8 cellular contexts compared by ENCODE assay signal in the genomic region with DNA sequence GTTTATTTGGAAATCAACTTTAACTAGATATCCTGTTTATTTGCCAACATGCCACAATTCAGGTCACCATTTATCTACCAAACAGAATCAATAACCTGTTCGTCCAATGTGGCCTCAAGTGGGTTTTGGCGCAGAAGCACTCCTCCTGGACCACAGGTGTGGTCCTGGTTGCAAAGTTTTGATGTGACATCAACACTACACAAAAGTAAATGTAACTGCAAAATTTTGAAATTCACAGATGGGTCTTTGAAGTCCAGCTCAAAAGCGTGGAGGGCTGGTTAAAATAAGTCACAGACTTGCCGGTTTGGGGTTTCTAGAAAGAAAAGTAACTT. TPM values are rescaled to one million over a fixed set of nuclear protein-coding genes. Genes with fewer than 3 reads are reported as not detected.
A peak's percentile ranks its signal among the peaks of the same experiment; 100 is the strongest.
DNase-seq lines count a peak whose midpoint lies in the region; ATAC-seq and TF ChIP-seq lines count a peak whose summit lies in the region.

No MANE protein-coding gene starts in this region.

- peak overlapping the region; percentile 84 to 97 (median 88) for H3K4me3 Mint-ChIP-seq in CD8-positive, alpha-beta memory T cell

- ATAC-seq in GM21576 (IDR thresholded peaks at IDR 0.05; ENCODE audit: unreplicated experiment) (no peak), HG03432 (IDR thresholded peaks at IDR 0.05; ENCODE audit: unreplicated experiment) (no peak), GM21381 (IDR thresholded peaks at IDR 0.05; ENCODE audit: unreplicated experiment) (no peak)

- peak overlapping the region; percentile 2 for H2AFZ ChIP-seq in neural cell (ENCODE audit: low read depth, low read length)

- H3K27ac Mint-ChIP-seq in CD8-positive, alpha-beta memory T cell, result peak overlapping the region in 5 of 8 donors; percentile 45 to 76 (median 68)

- H3K79me2 ChIP-seq in neural cell (replicated peaks; ENCODE audit: insufficient read depth, low read length), result no peaks in the 10 kb centered on the region

- H3F3A ChIP-seq in neural cell (ENCODE audit: insufficient read depth, low read length, poor library complexity, severe bottlenecking), result no peaks in the 10 kb centered on the region

- peak overlapping the region; percentile 67 for H3K4me2 ChIP-seq in neural cell (ENCODE audit: low read length)

- H3K36me3 ChIP-seq in CD8-positive, alpha-beta memory T cell (ENCODE audit: insufficient read depth, low read length), result no peaks in the 10 kb centered on the region
- no peaks in the 10 kb centered on the region for H3K36me3 ChIP-seq in neural cell (ENCODE audit: insufficient read depth, low read length)

- H3K9me2 ChIP-seq in neural cell (ENCODE audit: insufficient read depth, low read length), result no peaks in the 10 kb centered on the region

- H3K4me1 ChIP-seq in CD8-positive, alpha-beta memory T cell (ENCODE audit: insufficient read depth, low read length), result peaks cover 11% of the 10 kb centered on the region

- no peaks in the 10 kb centered on the region for H4K20me1 ChIP-seq in neural cell (ENCODE audit: insufficient read depth)

- no peak overlapping the region for H3K27ac ChIP-seq in CD8-positive, alpha-beta memory T cell (ENCODE audit: low read depth, low read length)
- H3K27ac ChIP-seq in HL-60 (replicated peaks) (peak overlapping the region; percentile 88), coronary artery (no peak overlapping the region), neural cell (ENCODE audit: low read length) (no peak overlapping the region)

- no peaks in the 10 kb centered on the region for H3K9me3 ChIP-seq in CD8-positive, alpha-beta memory T cell (ENCODE audit: low read length)
- no peaks in the 10 kb centered on the region for H3K9me3 ChIP-seq in neural cell (ENCODE audit: low read length)

- CTCF ChIA-PET in CD8-positive, alpha-beta memory T cell (lab: Charles Lee), result interaction anchor here (0.9 to 1.5 kb wide), 4 partner anchors 9 to 46 kb away, joined by 3 to 9 read pairs (median 4); a partner anchor contains a TSS

- no peak for TF ChIP-seq RAD21 in neural cell (conservative IDR thresholded peaks at IDR 0.05)

- TF ChIP-seq CTCF in HL-60 (IDR thresholded peaks at IDR 0.05; ENCODE audit: insufficient read depth, low read length) (no peak), coronary artery (IDR thresholded peaks at IDR 0.05) (no peak), neural cell (IDR thresholded peaks at IDR 0.05; ENCODE audit: poor library complexity, severe bottlenecking) (no peak)

- POLR2A ChIA-PET in CD8-positive, alpha-beta memory T cell (lab: Charles Lee), result interaction anchor here (0.8 to 1.5 kb wide), 2 partner anchors 24 to 26 kb away, joined by 3 to 10 read pairs; no protein-coding TSS in a partner anchor

- H3K4me1 Mint-ChIP-seq in CD8-positive, alpha-beta memory T cell, result peaks cover 14 to 19% (median 17%) of the 10 kb centered on the region in 3 donors

- peaks cover 0 to 2% of the 10 kb centered on the region in 2 donors for H3K27me3 Mint-ChIP-seq in CD8-positive, alpha-beta memory T cell

- no peaks in the 10 kb centered on the region for H3K9me3 Mint-ChIP-seq in CD8-positive, alpha-beta memory T cell

- peak overlapping the region; percentile 85 for H3K4me3 ChIP-seq in CD8-positive, alpha-beta memory T cell (ENCODE audit: low read length)
- H3K4me3 ChIP-seq in HL-60 (replicated peaks; ENCODE audit: insufficient read depth, low read length) (peak overlapping the region; percentile 98), coronary artery (peak overlapping the region; percentile 91), neural cell (ENCODE audit: low read length) (peak overlapping the region; percentile 91)

- H3K9ac ChIP-seq in neural cell (ENCODE audit: low read length), result no peak overlapping the region

- TF ChIP-seq EP300 in neural cell (conservative IDR thresholded peaks at IDR 0.05; ENCODE audit: poor library complexity, severe bottlenecking), result no peak

- peaks cover 0 to 5% (median 0%) of the 10 kb centered on the region in 3 donors for H3K36me3 Mint-ChIP-seq in CD8-positive, alpha-beta memory T cell

- H3K27me3 ChIP-seq in CD8-positive, alpha-beta memory T cell (ENCODE audit: insufficient read depth, low read length, poor library complexity, severe bottlenecking), result no peaks in the 10 kb centered on the region
- no peaks in the 10 kb centered on the region for H3K27me3 ChIP-seq in HL-60 (ENCODE audit: insufficient read depth, poor library complexity, severe bottlenecking)
- H3K27me3 ChIP-seq in neural cell (ENCODE audit: insufficient read depth, low read depth, low read length), result no peaks in the 10 kb centered on the region

- DNase-seq in CD8-positive, alpha-beta memory T cell, result no peak
- DNase-seq in HL-60 (ENCODE audit: low read depth in 1 of 2, low spot score in 1 of 2) (no peak), coronary artery (ENCODE audit: low spot score) (no peak), occipital lobe (lab: John Stamatoyannopoulos, UW) (no peak)

TF ChIP-seq in neural cell, 6 proteins besides CTCF, POLR2A, EP300 and RAD21:
- no peak for TF ChIP-seq SMC3 (conservative IDR thresholded peaks at IDR 0.05; ENCODE audit: poor library complexity)
- no peak for TF ChIP-seq POLR2AphosphoS5 (IDR thresholded peaks at IDR 0.05)
- TF ChIP-seq TAF1 (IDR thresholded peaks at IDR 0.05; ENCODE audit: low read depth), result no peak
- TF ChIP-seq MXI1 (conservative IDR thresholded peaks at IDR 0.05; ENCODE audit: poor library complexity, severe bottlenecking), result no peak
- no peak for TF ChIP-seq EZH2 (IDR thresholded peaks at IDR 0.05; ENCODE audit: borderline replicate concordance, insufficient read depth, low read length, poor library complexity, severe bottlenecking)
- TF ChIP-seq, protein P1, sequence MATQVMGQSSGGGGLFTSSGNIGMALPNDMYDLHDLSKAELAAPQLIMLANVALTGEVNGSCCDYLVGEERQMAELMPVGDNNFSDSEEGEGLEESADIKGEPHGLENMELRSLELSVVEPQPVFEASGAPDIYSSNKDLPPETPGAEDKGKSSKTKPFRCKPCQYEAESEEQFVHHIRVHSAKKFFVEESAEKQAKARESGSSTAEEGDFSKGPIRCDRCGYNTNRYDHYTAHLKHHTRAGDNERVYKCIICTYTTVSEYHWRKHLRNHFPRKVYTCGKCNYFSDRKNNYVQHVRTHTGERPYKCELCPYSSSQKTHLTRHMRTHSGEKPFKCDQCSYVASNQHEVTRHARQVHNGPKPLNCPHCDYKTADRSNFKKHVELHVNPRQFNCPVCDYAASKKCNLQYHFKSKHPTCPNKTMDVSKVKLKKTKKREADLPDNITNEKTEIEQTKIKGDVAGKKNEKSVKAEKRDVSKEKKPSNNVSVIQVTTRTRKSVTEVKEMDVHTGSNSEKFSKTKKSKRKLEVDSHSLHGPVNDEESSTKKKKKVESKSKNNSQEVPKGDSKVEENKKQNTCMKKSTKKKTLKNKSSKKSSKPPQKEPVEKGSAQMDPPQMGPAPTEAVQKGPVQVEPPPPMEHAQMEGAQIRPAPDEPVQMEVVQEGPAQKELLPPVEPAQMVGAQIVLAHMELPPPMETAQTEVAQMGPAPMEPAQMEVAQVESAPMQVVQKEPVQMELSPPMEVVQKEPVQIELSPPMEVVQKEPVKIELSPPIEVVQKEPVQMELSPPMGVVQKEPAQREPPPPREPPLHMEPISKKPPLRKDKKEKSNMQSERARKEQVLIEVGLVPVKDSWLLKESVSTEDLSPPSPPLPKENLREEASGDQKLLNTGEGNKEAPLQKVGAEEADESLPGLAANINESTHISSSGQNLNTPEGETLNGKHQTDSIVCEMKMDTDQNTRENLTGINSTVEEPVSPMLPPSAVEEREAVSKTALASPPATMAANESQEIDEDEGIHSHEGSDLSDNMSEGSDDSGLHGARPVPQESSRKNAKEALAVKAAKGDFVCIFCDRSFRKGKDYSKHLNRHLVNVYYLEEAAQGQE (IDR thresholded peaks at IDR 0.05; ENCODE audit: borderline replicate concordance), result no peak

RNA-seq across cellular contexts. Expression of a gene that starts 0.5 kb away (rescaled TPM):
- 10 to 100 TPM; 15.2 to 15.8 TPM for total RNA-seq in CD8-positive, alpha-beta memory T cell
- polyA plus RNA-seq in CD8-positive, alpha-beta memory T cell, result 14.0 TPM
- polyA plus RNA-seq in neural cell, result 32.6 and 45.3 TPM in 2 replicates
- 20.4 and 22.6 TPM in 2 replicates for polyA minus RNA-seq in neural cell
- total RNA-seq in occipital lobe, result 39.6 TPM

RNA-seq across cellular contexts. Expression of a gene that starts 25.0 kb away (rescaled TPM):
- 10 to 100 TPM; 16.8 to 17.9 TPM for total RNA-seq in CD8-positive, alpha-beta memory T cell
- polyA plus RNA-seq in CD8-positive, alpha-beta memory T cell, result 19.7 TPM
- not detected in 2 replicates for polyA plus RNA-seq in neural cell
- polyA minus RNA-seq in neural cell, result not detected in 2 replicates
- 4.8 TPM for total RNA-seq in occipital lobe
